2 cellular contexts compared by ENCODE assay signal in the genomic region with DNA sequence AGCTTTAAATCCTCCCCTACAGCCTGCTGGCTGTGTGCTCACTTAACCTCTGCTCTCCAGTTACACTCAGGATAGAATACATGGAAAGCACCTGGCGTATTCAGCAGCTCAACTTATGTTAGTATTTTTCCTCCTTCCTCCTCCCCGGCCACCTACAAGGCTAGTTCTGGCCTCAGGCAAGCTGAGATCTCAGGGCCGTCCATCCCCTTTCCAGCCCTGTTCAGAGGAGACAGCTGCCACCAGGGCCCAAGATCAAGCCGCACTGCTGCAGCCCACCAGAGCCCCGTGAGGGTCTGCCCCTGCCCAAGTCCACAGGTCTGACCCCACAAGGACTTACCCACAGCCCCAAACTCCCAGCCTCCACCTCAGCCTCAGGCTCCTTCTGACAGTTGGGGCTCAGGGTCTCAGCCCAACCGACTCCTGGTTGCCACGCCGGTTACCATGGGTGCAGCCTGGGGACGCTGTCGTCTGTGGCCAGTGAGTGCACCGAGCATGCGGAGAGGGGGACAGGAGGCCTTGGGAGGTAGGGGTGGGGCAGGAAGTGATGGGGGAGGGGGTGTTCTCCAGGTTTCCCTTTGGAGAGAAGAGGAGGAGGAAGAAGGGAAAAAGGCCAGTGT.
TF ChIP-seq lines count a peak whose summit lies in the region.

A gene with protein sequence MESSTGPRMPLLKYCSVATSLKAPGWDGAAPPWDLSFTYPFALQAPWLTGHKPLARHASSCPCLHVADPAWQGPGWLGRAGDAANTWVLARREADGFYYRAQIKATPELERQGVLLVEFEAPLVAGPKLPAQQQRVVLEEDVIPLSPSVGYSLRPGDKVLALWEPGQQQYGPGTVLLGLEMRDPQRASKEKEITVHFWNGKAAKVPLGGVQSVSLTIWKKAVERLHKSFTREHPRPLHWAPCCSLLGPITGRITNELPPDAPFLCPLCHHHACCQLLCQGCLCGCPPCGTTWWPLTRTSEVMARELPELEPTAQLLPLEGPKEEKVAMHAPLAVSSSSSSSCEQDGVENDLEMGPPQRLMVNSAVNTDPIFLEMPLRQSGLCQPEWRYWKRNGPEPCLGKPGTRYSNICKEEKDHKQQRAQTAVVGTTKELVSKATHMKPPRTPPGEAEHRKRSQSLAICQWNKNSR (minus strand): TSS at position 384 of the 617 bp plus-strand sequence. CDS start 639 bp downstream, outside the sequence.

TF ChIP-seq in GM23338, 12 proteins besides CTCF, POLR2A, EP300 and RAD21:
- no peak for TF ChIP-seq JUNB (IDR thresholded peaks at IDR 0.05; ENCODE audit: unreplicated experiment)
- no peak for TF ChIP-seq STAT1 (IDR thresholded peaks at IDR 0.05; ENCODE audit: unreplicated experiment)
- TF ChIP-seq EZH2phosphoT487 (IDR thresholded peaks at IDR 0.05; ENCODE audit: unreplicated experiment), result no peak
- TF ChIP-seq, protein P1, sequence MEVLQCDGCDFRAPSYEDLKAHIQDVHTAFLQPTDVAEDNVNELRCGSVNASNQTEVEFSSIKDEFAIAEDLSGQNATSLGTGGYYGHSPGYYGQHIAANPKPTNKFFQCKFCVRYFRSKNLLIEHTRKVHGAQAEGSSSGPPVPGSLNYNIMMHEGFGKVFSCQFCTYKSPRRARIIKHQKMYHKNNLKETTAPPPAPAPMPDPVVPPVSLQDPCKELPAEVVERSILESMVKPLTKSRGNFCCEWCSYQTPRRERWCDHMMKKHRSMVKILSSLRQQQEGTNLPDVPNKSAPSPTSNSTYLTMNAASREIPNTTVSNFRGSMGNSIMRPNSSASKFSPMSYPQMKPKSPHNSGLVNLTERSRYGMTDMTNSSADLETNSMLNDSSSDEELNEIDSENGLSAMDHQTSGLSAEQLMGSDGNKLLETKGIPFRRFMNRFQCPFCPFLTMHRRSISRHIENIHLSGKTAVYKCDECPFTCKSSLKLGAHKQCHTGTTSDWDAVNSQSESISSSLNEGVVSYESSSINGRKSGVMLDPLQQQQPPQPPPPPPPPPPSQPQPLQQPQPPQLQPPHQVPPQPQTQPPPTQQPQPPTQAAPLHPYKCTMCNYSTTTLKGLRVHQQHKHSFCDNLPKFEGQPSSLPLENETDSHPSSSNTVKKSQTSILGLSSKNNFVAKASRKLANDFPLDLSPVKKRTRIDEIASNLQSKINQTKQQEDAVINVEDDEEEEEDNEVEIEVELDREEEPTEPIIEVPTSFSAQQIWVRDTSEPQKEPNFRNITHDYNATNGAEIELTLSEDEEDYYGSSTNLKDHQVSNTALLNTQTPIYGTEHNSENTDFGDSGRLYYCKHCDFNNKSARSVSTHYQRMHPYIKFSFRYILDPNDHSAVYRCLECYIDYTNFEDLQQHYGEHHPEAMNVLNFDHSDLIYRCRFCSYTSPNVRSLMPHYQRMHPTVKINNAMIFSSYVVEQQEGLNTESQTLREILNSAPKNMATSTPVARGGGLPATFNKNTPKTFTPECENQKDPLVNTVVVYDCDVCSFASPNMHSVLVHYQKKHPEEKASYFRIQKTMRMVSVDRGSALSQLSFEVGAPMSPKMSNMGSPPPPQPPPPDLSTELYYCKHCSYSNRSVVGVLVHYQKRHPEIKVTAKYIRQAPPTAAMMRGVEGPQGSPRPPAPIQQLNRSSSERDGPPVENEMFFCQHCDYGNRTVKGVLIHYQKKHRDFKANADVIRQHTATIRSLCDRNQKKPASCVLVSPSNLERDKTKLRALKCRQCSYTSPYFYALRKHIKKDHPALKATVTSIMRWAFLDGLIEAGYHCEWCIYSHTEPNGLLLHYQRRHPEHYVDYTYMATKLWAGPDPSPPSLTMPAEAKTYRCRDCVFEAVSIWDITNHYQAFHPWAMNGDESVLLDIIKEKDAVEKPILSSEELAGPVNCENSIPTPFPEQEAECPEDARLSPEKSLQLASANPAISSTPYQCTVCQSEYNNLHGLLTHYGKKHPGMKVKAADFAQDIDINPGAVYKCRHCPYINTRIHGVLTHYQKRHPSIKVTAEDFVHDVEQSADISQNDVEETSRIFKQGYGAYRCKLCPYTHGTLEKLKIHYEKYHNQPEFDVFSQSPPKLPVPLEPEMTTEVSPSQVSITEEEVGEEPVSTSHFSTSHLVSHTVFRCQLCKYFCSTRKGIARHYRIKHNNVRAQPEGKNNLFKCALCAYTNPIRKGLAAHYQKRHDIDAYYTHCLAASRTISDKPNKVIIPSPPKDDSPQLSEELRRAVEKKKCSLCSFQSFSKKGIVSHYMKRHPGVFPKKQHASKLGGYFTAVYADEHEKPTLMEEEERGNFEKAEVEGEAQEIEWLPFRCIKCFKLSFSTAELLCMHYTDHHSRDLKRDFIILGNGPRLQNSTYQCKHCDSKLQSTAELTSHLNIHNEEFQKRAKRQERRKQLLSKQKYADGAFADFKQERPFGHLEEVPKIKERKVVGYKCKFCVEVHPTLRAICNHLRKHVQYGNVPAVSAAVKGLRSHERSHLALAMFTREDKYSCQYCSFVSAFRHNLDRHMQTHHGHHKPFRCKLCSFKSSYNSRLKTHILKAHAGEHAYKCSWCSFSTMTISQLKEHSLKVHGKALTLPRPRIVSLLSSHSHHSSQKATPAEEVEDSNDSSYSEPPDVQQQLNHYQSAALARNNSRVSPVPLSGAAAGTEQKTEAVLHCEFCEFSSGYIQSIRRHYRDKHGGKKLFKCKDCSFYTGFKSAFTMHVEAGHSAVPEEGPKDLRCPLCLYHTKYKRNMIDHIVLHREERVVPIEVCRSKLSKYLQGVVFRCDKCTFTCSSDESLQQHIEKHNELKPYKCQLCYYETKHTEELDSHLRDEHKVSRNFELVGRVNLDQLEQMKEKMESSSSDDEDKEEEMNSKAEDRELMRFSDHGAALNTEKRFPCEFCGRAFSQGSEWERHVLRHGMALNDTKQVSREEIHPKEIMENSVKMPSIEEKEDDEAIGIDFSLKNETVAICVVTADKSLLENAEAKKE (CRISPR knock-in tag; IDR thresholded peaks at IDR 0.05), result no peak
- TF ChIP-seq ZNF114 (CRISPR knock-in tag; IDR thresholded peaks at IDR 0.05), result no peak
- TF ChIP-seq ZNF331 (CRISPR knock-in tag; IDR thresholded peaks at IDR 0.05; ENCODE audit: low read depth), result no peak

TF ChIP-seq in H1, 55 proteins besides CTCF, POLR2A, EP300 and RAD21:
- TF ChIP-seq CTBP2 (IDR thresholded peaks at IDR 0.05; ENCODE audit: borderline replicate concordance, insufficient read depth, insufficient read length, low read length) (no peak), TBP (IDR thresholded peaks at IDR 0.05; ENCODE audit: low read depth, low read length) (no peak), RXRA (IDR thresholded peaks at IDR 0.05; ENCODE audit: insufficient read depth, low read depth, low read length) (no peak), RBBP5 (IDR thresholded peaks at IDR 0.05; ENCODE audit: borderline replicate concordance, low read depth, low read length) (no peak), PHF8 (conservative IDR thresholded peaks at IDR 0.05; ENCODE audit: low read depth, low read length) (no peak), EGR1 (IDR thresholded peaks at IDR 0.05; ENCODE audit: borderline replicate concordance, low read depth, low read length) (no peak), CHD1 (IDR thresholded peaks at IDR 0.05; ENCODE audit: low read depth, low read length) (no peak), TEAD4 (IDR thresholded peaks at IDR 0.05; ENCODE audit: low read depth, low read length) (no peak), KDM1A (IDR thresholded peaks at IDR 0.05; ENCODE audit: borderline replicate concordance, low read length) (no peak), CEBPB (IDR thresholded peaks at IDR 0.05; ENCODE audit: low read depth, low read length) (no peak), GABPA (IDR thresholded peaks at IDR 0.05; ENCODE audit: borderline replicate concordance, insufficient read depth, low read length) (no peak), CBX8 (IDR thresholded peaks at IDR 0.05; ENCODE audit: borderline replicate concordance, low read depth, low read length) (no peak), YY1 (IDR thresholded peaks at IDR 0.05; ENCODE audit: low read depth, low read length) (no peak), BCL11A (IDR thresholded peaks at IDR 0.05; ENCODE audit: low read depth in 2 of 2, low read length in 2 of 2) (no peak), TAF7 (optimal IDR thresholded peaks at IDR 0.05; ENCODE audit: borderline replicate concordance, low read depth, low read length) (no peak), TAF1 (IDR thresholded peaks at IDR 0.05; ENCODE audit: low read depth, low read length) (no peak), GTF2F1 (IDR thresholded peaks at IDR 0.05; ENCODE audit: borderline replicate concordance, low read depth, low read length) (no peak)
- TF ChIP-seq, protein P2, sequence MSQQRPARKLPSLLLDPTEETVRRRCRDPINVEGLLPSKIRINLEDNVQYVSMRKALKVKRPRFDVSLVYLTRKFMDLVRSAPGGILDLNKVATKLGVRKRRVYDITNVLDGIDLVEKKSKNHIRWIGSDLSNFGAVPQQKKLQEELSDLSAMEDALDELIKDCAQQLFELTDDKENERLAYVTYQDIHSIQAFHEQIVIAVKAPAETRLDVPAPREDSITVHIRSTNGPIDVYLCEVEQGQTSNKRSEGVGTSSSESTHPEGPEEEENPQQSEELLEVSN (IDR thresholded peaks at IDR 0.05), result no peak
